Comparison of ENCODE assay signal across 8 cellular contexts in the genomic region with DNA sequence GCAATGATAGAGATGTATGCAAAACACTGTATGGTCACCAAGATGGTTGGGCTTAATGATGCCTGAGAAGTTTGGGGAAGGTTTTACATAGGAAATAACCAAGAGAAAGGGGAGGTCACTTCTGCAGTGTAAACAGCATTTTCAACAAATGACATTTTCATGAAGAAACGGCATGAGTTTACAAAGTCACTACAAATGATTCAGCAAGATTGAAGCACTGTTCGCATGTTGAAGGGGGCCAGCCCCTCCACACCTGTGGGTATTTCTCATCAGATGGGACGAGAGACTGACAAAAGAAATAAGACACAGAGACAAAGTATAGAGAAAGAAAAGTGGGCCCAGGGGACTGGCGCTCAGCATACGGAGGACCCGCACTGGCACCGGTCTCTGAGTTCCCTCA.
"Had no signal": no experiment of that assay in that cellular context is flagged by ENCODE, and none has a peak within 500 bp of the region (broad histone marks: within the 10 kb centered on the region; RNA-seq: fewer than 3 reads in every experiment).

No MANE protein-coding gene starts in this region.

- H3K36me3 ChIP-seq: HAP-1 had no signal

- H3K9ac ChIP-seq: GM23248 had no signal

- H3K4me1 ChIP-seq: HAP-1 had no signal

- H2AFZ ChIP-seq: GM23248 had no signal

- H3K9me3 ChIP-seq: HAP-1 had no signal

- H3K27ac ChIP-seq: GM23248 had no signal

- DNase-seq: GM23248, H7, HFFc6, IMR-90, KBM-7 had no signal

- ATAC-seq: HCT116 had no signal

- FAIRE-seq: HTR-8/SVneo had no signal

- H3K4me3 ChIP-seq: GM23248, HAP-1 had no signal
